Comparison of ENCODE assay signal across 10 cellular contexts in genomic region chr5:149938791-149939358, GRCh38. TPM values are rescaled to one million over a fixed set of nuclear protein-coding genes. Genes with fewer than 3 reads are reported as not detected.
DNase-seq lines count a peak whose midpoint lies in the region; ATAC-seq and TF ChIP-seq lines count a peak whose summit lies in the region.
"Had no signal": no experiment of that assay in that cellular context is flagged by ENCODE, and none has a peak within 500 bp of the region (broad histone marks: within the 10 kb centered on the region; RNA-seq: fewer than 3 reads in every experiment).

No MANE protein-coding gene starts in this region.

- peaks cover 6% of the 10 kb centered on the region for H3K27me3 Mint-ChIP-seq in glutamatergic neuron (ENCODE audit: unreplicated experiment)

- H3K4me1 Mint-ChIP-seq in glutamatergic neuron (ENCODE audit: low read depth, unreplicated experiment): peaks cover 5% of the 10 kb centered on the region
- H3K4me1 Mint-ChIP-seq: CD4-positive, CD25-positive, alpha-beta regulatory T cell had no signal

- no peak overlapping the region for H3K27ac Mint-ChIP-seq in glutamatergic neuron (ENCODE audit: unreplicated experiment)
- H3K27ac Mint-ChIP-seq: CD4-positive, CD25-positive, alpha-beta regulatory T cell had no signal

- H3K27ac ChIP-seq in cardiac muscle cell: peak overlapping the region; percentile 73
- H3K27ac ChIP-seq in right atrium auricular region: peak overlapping the region in 1 of 2 donors; percentile 16
- H3K27ac ChIP-seq in upper lobe of right lung: no peak overlapping the region

- peaks cover 25% of the 10 kb centered on the region for H3K4me1 ChIP-seq in cardiac muscle cell (ENCODE audit: low read depth)
- H3K4me1 ChIP-seq in right atrium auricular region: peaks cover 0 to 9% of the 10 kb centered on the region in 2 donors
- peaks cover 6% of the 10 kb centered on the region for H3K4me1 ChIP-seq in upper lobe of right lung

- H3K9me3 Mint-ChIP-seq in glutamatergic neuron (ENCODE audit: unreplicated experiment): no peaks in the 10 kb centered on the region
- H3K9me3 Mint-ChIP-seq: CD4-positive, CD25-positive, alpha-beta regulatory T cell had no signal

- no peaks in the 10 kb centered on the region for H3K27me3 ChIP-seq in cardiac muscle cell
- H3K27me3 ChIP-seq in right atrium auricular region: no peaks in the 10 kb centered on the region
- no peaks in the 10 kb centered on the region for H3K27me3 ChIP-seq in upper lobe of right lung

- TF ChIP-seq CTCF in cardiac muscle cell (IDR thresholded peaks at IDR 0.05; ENCODE audit: low read depth, low read length) (no peak), right atrium auricular region (IDR thresholded peaks at IDR 0.05) (no peak), fibroblast of pulmonary artery (IDR thresholded peaks at IDR 0.05; ENCODE audit: low read length, missing control alignments) (no peak), upper lobe of right lung (IDR thresholded peaks at IDR 0.05) (no peak), glutamatergic neuron (IDR thresholded peaks at IDR 0.05; ENCODE audit: partially characterized antibody, unreplicated experiment) (no peak)

- no peak overlapping the region for H3K4me3 ChIP-seq in cardiac muscle cell
- no peak overlapping the region for H3K4me3 ChIP-seq in right atrium auricular region
- H3K4me3 ChIP-seq in fibroblast of pulmonary artery (replicated peaks; ENCODE audit: low read depth, low read length): no peak overlapping the region
- no peak overlapping the region for H3K4me3 ChIP-seq in upper lobe of right lung

- intact Hi-C loops in upper lobe of right lung (cut with DNase I): no loop called here

- H3K9me3 ChIP-seq in cardiac muscle cell (ENCODE audit: low read depth) (no peaks in the 10 kb centered on the region), right atrium auricular region (no peaks in the 10 kb centered on the region), upper lobe of right lung (no peaks in the 10 kb centered on the region)

- peak in 1 of 2 donors; percentile 73 for DNase-seq in cardiac muscle cell (ENCODE audit: low read depth in 1 of 2, low spot score in 1 of 2)
- no peak for DNase-seq in right atrium auricular region (ENCODE audit: low spot score)
- DNase-seq in fibroblast of pulmonary artery (ENCODE audit: low read depth): peak; percentile 92
- DNase-seq in upper lobe of right lung: no peak
- DNase-seq in glutamatergic neuron: no peak
- no peak for DNase-seq in stimulated activated CD4-positive, alpha-beta T cell treated with anti-CD3 and anti-CD28 coated beads, Interleukin-2, amount 100 ng/mL, for 24 hours
- DNase-seq: CD4-positive, CD25-positive, alpha-beta regulatory T cell; RPMI8226 had no signal

- no peak overlapping the region for H3K4me3 Mint-ChIP-seq in glutamatergic neuron (ENCODE audit: unreplicated experiment)
- H3K4me3 Mint-ChIP-seq: CD4-positive, CD25-positive, alpha-beta regulatory T cell had no signal

- H3K36me3 ChIP-seq in cardiac muscle cell (no peaks in the 10 kb centered on the region), right atrium auricular region (no peaks in the 10 kb centered on the region), upper lobe of right lung (no peaks in the 10 kb centered on the region)

- H3K36me3 Mint-ChIP-seq in glutamatergic neuron (ENCODE audit: unreplicated experiment): no peaks in the 10 kb centered on the region
- H3K36me3 Mint-ChIP-seq: CD4-positive, CD25-positive, alpha-beta regulatory T cell had no signal

- ATAC-seq in SK-N-SH treated with all-trans-retinoic acid at 6 μM for 48 hours (peak; percentile 63), upper lobe of right lung (peak; percentile 47), HG03469 (IDR thresholded peaks at IDR 0.05; ENCODE audit: unreplicated experiment) (no peak)

TF ChIP-seq in SK-N-SH treated with all-trans-retinoic acid at 6 μM for 48 hours, 23 proteins besides CTCF, POLR2A, EP300 and RAD21:
- no peak for TF ChIP-seq SNAI2 (CRISPR knock-in tag; IDR thresholded peaks at IDR 0.05)
- no peak for TF ChIP-seq CREB5 (CRISPR knock-in tag; IDR thresholded peaks at IDR 0.05; ENCODE audit: low read depth)
- TF ChIP-seq ARNTL (CRISPR knock-in tag; IDR thresholded peaks at IDR 0.05; ENCODE audit: borderline replicate concordance, low read depth): no peak
- no peak for TF ChIP-seq ZNF565 (CRISPR knock-in tag; conservative IDR thresholded peaks at IDR 0.05; ENCODE audit: low read depth)
- no peak for TF ChIP-seq ZNF70 (CRISPR knock-in tag; IDR thresholded peaks at IDR 0.05)
- TF ChIP-seq TCF4 (CRISPR knock-in tag; IDR thresholded peaks at IDR 0.05; ENCODE audit: borderline replicate concordance): no peak
- no peak for TF ChIP-seq ZNF8 (CRISPR knock-in tag; IDR thresholded peaks at IDR 0.05)
- no peak for TF ChIP-seq BACH2 (CRISPR knock-in tag; IDR thresholded peaks at IDR 0.05; ENCODE audit: borderline replicate concordance)
- no peak for TF ChIP-seq TSHZ2 (CRISPR knock-in tag; IDR thresholded peaks at IDR 0.05)
- no peak for TF ChIP-seq PPARA (CRISPR knock-in tag; IDR thresholded peaks at IDR 0.05; ENCODE audit: borderline replicate concordance)
- no peak for TF ChIP-seq ISL1 (CRISPR knock-in tag; IDR thresholded peaks at IDR 0.05)

RNA-seq across cellular contexts. Expression of gene PDE6A, which starts 5.7 kb away (rescaled TPM):
- total RNA-seq in cardiac muscle cell (0.21 TPM in 1 of 2 replicates, not detected in the other), right atrium auricular region (under 1 TPM in 1 of 2 donors, not detected in 1; 0.08 TPM), upper lobe of right lung (0.09 TPM), glutamatergic neuron (ENCODE audit: unreplicated experiment) (not detected)
- not detected in 2 replicates for polyA plus RNA-seq in cardiac muscle cell
- total RNA-seq: CD4-positive, CD25-positive, alpha-beta regulatory T cell had no signal
- polyA plus RNA-seq: CD4-positive, CD25-positive, alpha-beta regulatory T cell had no signal

RNA-seq across cellular contexts. Expression of gene SLC26A2, which starts 21.7 kb away (rescaled TPM):
- total RNA-seq in cardiac muscle cell: 6.8 and 7.0 TPM in 2 replicates
- 3.8 and 4.4 TPM in 2 replicates for polyA plus RNA-seq in cardiac muscle cell
- total RNA-seq in right atrium auricular region: 10 to 100 TPM in 1 of 2 donors, 1 to 10 TPM in 1; 7.2 to 12.0 TPM
- total RNA-seq in upper lobe of right lung: 18.9 TPM
- total RNA-seq in glutamatergic neuron (ENCODE audit: unreplicated experiment): 4.7 TPM
